ENCODE assay signal across 9 cellular contexts in the genomic region with DNA sequence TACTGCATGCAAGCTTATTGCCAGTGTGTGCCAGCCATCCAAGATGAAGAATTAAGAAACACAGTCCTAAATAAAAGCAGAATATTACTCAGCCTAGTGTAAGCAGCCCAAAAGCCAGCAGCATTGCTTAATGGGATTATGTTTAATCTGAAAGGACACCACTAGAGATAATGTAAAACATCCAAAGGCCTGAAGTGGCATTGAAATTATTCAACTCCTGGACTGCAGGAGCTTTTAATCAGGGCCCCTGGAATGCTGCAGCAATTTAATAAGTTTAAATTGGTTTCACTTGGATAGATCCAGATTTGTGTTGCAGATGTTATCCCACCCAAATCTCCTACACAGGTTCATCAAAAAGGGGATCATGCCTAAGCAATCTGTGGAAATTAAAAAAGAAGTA.
DNase-seq lines count a peak whose midpoint lies in the region.
"Had no signal": no experiment of that assay in that cellular context is flagged by ENCODE, and none has a peak within 500 bp of the region (broad histone marks: within the 10 kb centered on the region; RNA-seq: fewer than 3 reads in every experiment).

No MANE protein-coding gene starts in this region.

- no peaks in the 10 kb centered on the region for H3K36me3 ChIP-seq in MG63
- H3K36me3 ChIP-seq: BLaER1 had no signal

- H3K9me3 ChIP-seq in MG63, result 0 out of 2 replicates have a peak, but pooled peaks cover 2% of the 10 kb centered on the region
- H3K9me3 ChIP-seq: BLaER1 had no signal

- no peaks in the 10 kb centered on the region for H3K27me3 ChIP-seq in MG63
- H3K27me3 ChIP-seq: BLaER1 had no signal

- DNase-seq in MG63, result peak; percentile 6
- peak; percentile 44 for DNase-seq in SK-N-DZ (ENCODE audit: low spot score)
- peak; percentile 50 for DNase-seq in fibroblast of gingiva (ENCODE audit: low read depth)
- no peak for DNase-seq in iPS-NIHi7 (ENCODE audit: extremely low spot score)
- no peak for DNase-seq in NCI-H2227 (lab: John Stamatoyannopoulos, UW; ENCODE audit: unreplicated experiment)
- DNase-seq in amniotic stem cell (lab: John Stamatoyannopoulos, UW), result no peak
- DNase-seq: GM23248 had no signal

- H3K4me3 ChIP-seq in MG63, result no peak overlapping the region
- H3K4me3 ChIP-seq: A549, BLaER1, GM23248 had no signal

Comparison
In these comparisons a context has a peak if more than half of its experiments do, and no peak if none do; other contexts are left out.
1. DNase-seq: peak in MG63 (single experiment), SK-N-DZ (single experiment) and fibroblast of gingiva (single experiment); none in iPS-NIHi7 (single experiment), NCI-H2227 (single experiment) and amniotic stem cell (single experiment).